Comparison of ENCODE assay signal across 8 cellular contexts in genomic region chr6:11317885-11318771, GRCh38.
A peak's percentile ranks its signal among the peaks of the same experiment; 100 is the strongest.
DNase-seq lines count a peak whose midpoint lies in the region; ATAC-seq and TF ChIP-seq lines count a peak whose summit lies in the region.

No MANE protein-coding gene starts in this region.

- no peak for TF ChIP-seq CTCF in HCT116 (IDR thresholded peaks at IDR 0.05 in 2 of 3, conservative IDR thresholded peaks at IDR 0.05 in 1 of 3; ENCODE audit: borderline replicate concordance in 1 of 3, insufficient read depth in 1 of 3, low read depth in 2 of 3, low read length in 2 of 3)

- DNase-seq in DMS53 treated with DMSO at 0.1 percent for 48 hours (lab: John Stamatoyannopoulos, UW; ENCODE audit: unreplicated experiment) (peak; percentile 82), HCT116 (ENCODE audit: low read depth, low spot score) (peak; percentile 8), NT2/D1 (ENCODE audit: low read depth, low spot score) (peak; percentile 15), left ventricle myocardium superior (peak; percentile 36), sciatic nerve (ENCODE audit: low spot score) (no peak), cerebellum (ENCODE audit: low spot score) (no peak), germinal center (ENCODE audit: low spot score) (no peak)
- DNase-seq in activated gamma-delta T cell treated with anti-CD3 and anti-CD28 coated beads, Interleukin-2, amount 50 U/mL, for 16 hours (ENCODE audit: low read depth): peak; percentile 61

- TF ChIP-seq POLR2A in HCT116 (IDR thresholded peaks at IDR 0.05; ENCODE audit: borderline replicate concordance, extremely low read depth, insufficient read depth, insufficient read length): no peak

- H3K4me2 ChIP-seq in HCT116 (ENCODE audit: low read length): peak overlapping the region; percentile 26; the same call in 1 of the 2 replicates

- H3K4me1 ChIP-seq in HCT116 (ENCODE audit: control insufficient read depth in 1 of 2, insufficient read depth in 2 of 2, low read length in 2 of 2) (peaks cover 0 to 20% of the 10 kb centered on the region in 2 experiments; a peak in 3 of 4 replicates), NT2/D1 (ENCODE audit: insufficient read depth, insufficient read length) (no peaks in the 10 kb centered on the region)

- RAD21 ChIA-PET in HCT116 (lab: Charles Lee; ENCODE audit: low non-redundant PET in 1 of 2, low total read pairs in 2 of 2, uncharacterized antibody in 2 of 2, unreplicated experiment in 2 of 2): no interaction called here

- H3K36me3 ChIP-seq in HCT116 (ENCODE audit: control insufficient read depth in 1 of 2, insufficient read depth in 2 of 2, low read length in 2 of 2): no peaks in the 10 kb centered on the region
- no peaks in the 10 kb centered on the region for H3K36me3 ChIP-seq in NT2/D1 (ENCODE audit: insufficient read depth, insufficient read length, low read length)

- CTCF ChIA-PET in HCT116 (lab: Charles Lee): no interaction called here

- H3K9ac ChIP-seq in HCT116 (ENCODE audit: low read length) (no peak overlapping the region), NT2/D1 (ENCODE audit: insufficient read length, low read depth) (no peak overlapping the region)

- H3K79me2 ChIP-seq in HCT116 (ENCODE audit: insufficient read depth, low read length): no peaks in the 10 kb centered on the region

- H2AFZ ChIP-seq in HCT116 (ENCODE audit: low read depth, low read length, poor library complexity, severe bottlenecking): no peak overlapping the region

- H3K27ac ChIP-seq in HCT116 (ENCODE audit: low read depth, low read length): no peak overlapping the region

- H4K20me1 ChIP-seq in HCT116 (ENCODE audit: insufficient read depth): no peaks in the 10 kb centered on the region

- no peak for TF ChIP-seq RAD21 in HCT116 (IDR thresholded peaks at IDR 0.05; ENCODE audit: low read depth)

- H3K9me3 ChIP-seq in HCT116 (ENCODE audit: control insufficient read depth in 1 of 2, insufficient read depth in 1 of 2, low read depth in 1 of 2, low read length in 2 of 2): no peaks in the 10 kb centered on the region
- no peaks in the 10 kb centered on the region for H3K9me3 ChIP-seq in NT2/D1 (ENCODE audit: insufficient read depth, low read length)

- H3K9me2 ChIP-seq in HCT116 (ENCODE audit: insufficient read depth): no peaks in the 10 kb centered on the region

- no TSS peak for BruUV-seq in HCT116 (replicated peaks; lab: Mats Ljungman, UMichigan)

- no peak for ATAC-seq in HCT116
- ATAC-seq in left ventricle myocardium superior: peak; percentile 66
- ATAC-seq in sciatic nerve: peak; percentile 74

- H3K27me3 ChIP-seq in HCT116 (ENCODE audit: insufficient read depth, low read length) (no peaks in the 10 kb centered on the region), NT2/D1 (ENCODE audit: insufficient read depth, insufficient read length) (no peaks in the 10 kb centered on the region)

- POLR2A ChIA-PET in HCT116 (lab: Charles Lee): no interaction called here

- intact Hi-C loops in HCT116 (cut with micrococcal nuclease) (no loop called here), left ventricle myocardium superior (cut with micrococcal nuclease) (no loop called here), sciatic nerve (cut with DNase I) (no loop called here)

- H3K4me3 ChIP-seq in HCT116 (replicated peaks in 1 of 2; ENCODE audit: low read depth in 1 of 2, low read length in 2 of 2): no peak overlapping the region
- no peak overlapping the region for H3K4me3 ChIP-seq in NT2/D1 (ENCODE audit: insufficient read length, low read depth)

TF ChIP-seq in HCT116, 20 proteins besides CTCF, POLR2A, EP300 and RAD21:
- TF ChIP-seq CBX3 (IDR thresholded peaks at IDR 0.05; ENCODE audit: low read depth) (no peak), ELF1 (IDR thresholded peaks at IDR 0.05; ENCODE audit: borderline replicate concordance, low read depth) (no peak), SP1 (IDR thresholded peaks at IDR 0.05; ENCODE audit: low read depth) (no peak), FOSL1 (IDR thresholded peaks at IDR 0.05; ENCODE audit: low read depth) (peak; percentile 28; the same call in 1 of the 2 replicates), POLR2AphosphoS5 (IDR thresholded peaks at IDR 0.05; ENCODE audit: low read depth, low read length) (no peak)

Comparison
In these comparisons a context has a peak if more than half of its experiments do, and no peak if none do; other contexts are left out.
1. DNase-seq: peak in DMS53 treated with DMSO at 0.1 percent for 48 hours (single experiment), HCT116 (single experiment), NT2/D1 (single experiment), activated gamma-delta T cell treated with anti-CD3 and anti-CD28 coated beads, Interleukin-2, amount 50 U/mL, for 16 hours (single experiment) and left ventricle myocardium superior (single experiment); none in sciatic nerve (single experiment), cerebellum (single experiment) and germinal center (single experiment).